30 cellular contexts compared by ENCODE assay signal in the genomic region with DNA sequence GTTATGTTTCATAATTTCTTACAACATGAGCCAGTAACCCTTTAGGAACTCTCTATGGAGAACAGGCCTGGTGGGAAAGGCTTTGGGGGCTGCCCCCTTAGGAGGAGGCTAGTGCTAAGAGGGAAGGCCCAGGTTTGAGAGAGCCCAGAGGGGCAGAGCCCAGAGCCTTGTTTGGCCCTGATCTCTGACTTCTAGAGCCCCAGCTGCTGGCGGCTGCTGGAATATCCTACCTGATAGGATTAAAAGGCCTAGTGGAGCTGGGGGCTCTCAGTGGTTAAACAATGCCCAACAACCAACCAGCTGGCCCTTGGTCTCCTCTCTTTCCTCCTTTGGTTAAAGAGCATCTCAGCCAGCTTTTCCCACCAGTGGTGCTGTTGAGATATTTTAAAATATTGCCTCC. TPM values are rescaled to one million over a fixed set of nuclear protein-coding genes. Genes with fewer than 3 reads are reported as not detected.
"Had no signal": no experiment of that assay in that cellular context is flagged by ENCODE, and none has a peak within 500 bp of the region (broad histone marks: within the 10 kb centered on the region; RNA-seq: fewer than 3 reads in every experiment).

No MANE protein-coding gene starts in this region.

- H3K9me3 Mint-ChIP-seq: activated CD4-positive, alpha-beta T cell treated with anti-CD3 and anti-CD28 coated beads, Interleukin-2, amount 10 ng/mL, durations not matched to agents 7 days and 5 days; activated CD8-positive, alpha-beta T cell treated with anti-CD3 and anti-CD28 coated beads for 36 hours; activated T-cell treated with anti-CD3 and anti-CD28 coated beads, Interleukin-2, amount 50 U/mL, for 4 hours; activated T-helper 17 cell treated with anti-CD3 and anti-CD28 coated beads, Interleukin-2, amount 50 U/mL, for 72 hours; nephron; stimulated activated effector memory CD8-positive, alpha-beta T cell treated with anti-CD3 and anti-CD28 coated beads, Interleukin-12 subunit alpha, Interleukin-12 subunit beta, amount 100 ng/mL, for 72 hours; stimulated activated naive CD8-positive, alpha-beta T cell treated with anti-CD3 and anti-CD28 coated beads, Interleukin-15, Interleukin-2, amounts not matched to agents 100 ng/mL and 50 ng/mL, for 24 hours; T-helper 1 cell treated with Interleukin-12 subunit alpha and Interleukin-12 subunit beta and Interleukin-4 antibody, amounts not matched to agents 30 μg/mL and 1 μg/mL, for 36 hours; type B pancreatic cell had no signal

- H3K27ac Mint-ChIP-seq: activated CD4-positive, alpha-beta T cell treated with anti-CD3 and anti-CD28 coated beads, Interleukin-2, amount 10 ng/mL, durations not matched to agents 7 days and 5 days; activated CD8-positive, alpha-beta T cell treated with anti-CD3 and anti-CD28 coated beads for 36 hours; activated T-helper 17 cell treated with anti-CD3 and anti-CD28 coated beads, Interleukin-2, amount 50 U/mL, for 72 hours; nephron; stimulated activated effector memory CD8-positive, alpha-beta T cell treated with anti-CD3 and anti-CD28 coated beads, Interleukin-12 subunit alpha, Interleukin-12 subunit beta, amount 100 ng/mL, for 72 hours; stimulated activated naive CD8-positive, alpha-beta T cell treated with anti-CD3 and anti-CD28 coated beads, Interleukin-15, Interleukin-2, amounts not matched to agents 100 ng/mL and 50 ng/mL, for 24 hours; T-helper 1 cell treated with Interleukin-12 subunit alpha and Interleukin-12 subunit beta and Interleukin-4 antibody, amounts not matched to agents 30 μg/mL and 1 μg/mL, for 36 hours; type B pancreatic cell had no signal

- H3K4me3 ChIP-seq: esophagus muscularis mucosa, heart left ventricle, left lung, lung, mucosa of descending colon, skin epidermis, vagina had no signal

- H3K4me1 Mint-ChIP-seq: activated T-helper 17 cell treated with anti-CD3 and anti-CD28 coated beads, Interleukin-2, amount 50 U/mL, for 72 hours; nephron; stimulated activated effector memory CD8-positive, alpha-beta T cell treated with anti-CD3 and anti-CD28 coated beads, Interleukin-12 subunit alpha, Interleukin-12 subunit beta, amount 100 ng/mL, for 72 hours had no signal

- H3K36me3 Mint-ChIP-seq: stimulated activated effector memory CD8-positive, alpha-beta T cell treated with anti-CD3 and anti-CD28 coated beads, Interleukin-12 subunit alpha, Interleukin-12 subunit beta, amount 100 ng/mL, for 72 hours had no signal

- H3K27me3 Mint-ChIP-seq: activated CD8-positive, alpha-beta T cell treated with anti-CD3 and anti-CD28 coated beads for 36 hours; type B pancreatic cell had no signal

- H3K4me3 Mint-ChIP-seq: activated CD4-positive, alpha-beta T cell treated with anti-CD3 and anti-CD28 coated beads, Interleukin-2, amount 10 ng/mL, durations not matched to agents 7 days and 5 days; activated CD8-positive, alpha-beta T cell treated with anti-CD3 and anti-CD28 coated beads for 36 hours; activated T-cell treated with anti-CD3 and anti-CD28 coated beads, Interleukin-2, amount 50 U/mL, for 4 hours; activated T-helper 17 cell treated with anti-CD3 and anti-CD28 coated beads, Interleukin-2, amount 50 U/mL, for 72 hours; nephron; stimulated activated effector memory CD8-positive, alpha-beta T cell treated with anti-CD3 and anti-CD28 coated beads, Interleukin-12 subunit alpha, Interleukin-12 subunit beta, amount 100 ng/mL, for 72 hours; stimulated activated naive CD8-positive, alpha-beta T cell treated with anti-CD3 and anti-CD28 coated beads, Interleukin-15, Interleukin-2, amounts not matched to agents 100 ng/mL and 50 ng/mL, for 24 hours; T-helper 1 cell treated with Interleukin-12 subunit alpha and Interleukin-12 subunit beta and Interleukin-4 antibody, amounts not matched to agents 30 μg/mL and 1 μg/mL, for 36 hours; type B pancreatic cell had no signal

- DNase-seq: activated CD4-positive, alpha-beta T cell treated with anti-CD3 and anti-CD28 coated beads for 1 hour; activated CD4-positive, alpha-beta T cell treated with anti-CD3 and anti-CD28 coated beads, Interleukin-2, amount 10 ng/mL, durations not matched to agents 7 days and 5 days; activated CD8-positive, alpha-beta T cell treated with anti-CD3 and anti-CD28 coated beads for 36 hours; activated gamma-delta T cell treated with Interleukin-2 at 50 U/mL for 16 hours; activated naive CD4-positive, alpha-beta T cell treated with anti-CD3 and anti-CD28 coated beads, Interleukin-2, amount 50 U/mL, for 16 hours; activated T-cell treated with anti-CD3 and anti-CD28 coated beads, Interleukin-2, amount 50 U/mL, for 4 hours; amniotic stem cell; brain microvascular endothelial cell; central memory CD4-positive, alpha-beta T cell; foreskin keratinocyte; heart left ventricle; hypothalamus; left lung; mucosa of descending colon; stimulated activated CD4-positive, alpha-beta T cell treated with anti-CD3 and anti-CD28 coated beads, Interleukin-12 subunit alpha, Interleukin-12 subunit beta, amount 100 ng/mL, for 4 hours; stimulated activated CD4-positive, alpha-beta T cell treated with anti-CD3 and anti-CD28 coated beads, Interleukin-4, amount 100 ng/mL, for 24 hours; T-helper 9 cell had no signal

- H3K27me3 ChIP-seq: brain microvascular endothelial cell, left lung, vagina had no signal

- H3K27ac ChIP-seq: brain microvascular endothelial cell, esophagus muscularis mucosa, foreskin keratinocyte, heart left ventricle, left lung, neutrophil, skin epidermis, vagina had no signal

- ATAC-seq: activated CD8-positive, alpha-beta T cell treated with anti-CD3 and anti-CD28 coated beads for 36 hours; activated T-cell treated with anti-CD3 and anti-CD28 coated beads, Interleukin-2, amount 50 U/mL, for 4 hours; activated T-helper 17 cell treated with anti-CD3 and anti-CD28 coated beads, Interleukin-2, amount 50 U/mL, for 72 hours; foreskin keratinocyte; heart left ventricle; left lung; mucosa of descending colon; sciatic nerve; stimulated activated effector memory CD8-positive, alpha-beta T cell treated with anti-CD3 and anti-CD28 coated beads, Interleukin-12 subunit alpha, Interleukin-12 subunit beta, amount 100 ng/mL, for 72 hours had no signal

- H3K36me3 ChIP-seq: esophagus muscularis mucosa, heart left ventricle, left lung, neutrophil, vagina had no signal

- H3K4me1 ChIP-seq: esophagus muscularis mucosa, foreskin keratinocyte, heart left ventricle, left lung, vagina had no signal

- H3K9me3 ChIP-seq: esophagus muscularis mucosa, heart left ventricle, left lung, mucosa of descending colon, neutrophil, vagina had no signal

RNA-seq across cellular contexts. Expression of a gene that starts 54.1 kb away (rescaled TPM):
- total RNA-seq: esophagus muscularis mucosa, foreskin keratinocyte, heart left ventricle, mesenteric fat pad, sciatic nerve, vagina had no signal
- polyA plus RNA-seq: foreskin keratinocyte had no signal
